In the genomic region with DNA sequence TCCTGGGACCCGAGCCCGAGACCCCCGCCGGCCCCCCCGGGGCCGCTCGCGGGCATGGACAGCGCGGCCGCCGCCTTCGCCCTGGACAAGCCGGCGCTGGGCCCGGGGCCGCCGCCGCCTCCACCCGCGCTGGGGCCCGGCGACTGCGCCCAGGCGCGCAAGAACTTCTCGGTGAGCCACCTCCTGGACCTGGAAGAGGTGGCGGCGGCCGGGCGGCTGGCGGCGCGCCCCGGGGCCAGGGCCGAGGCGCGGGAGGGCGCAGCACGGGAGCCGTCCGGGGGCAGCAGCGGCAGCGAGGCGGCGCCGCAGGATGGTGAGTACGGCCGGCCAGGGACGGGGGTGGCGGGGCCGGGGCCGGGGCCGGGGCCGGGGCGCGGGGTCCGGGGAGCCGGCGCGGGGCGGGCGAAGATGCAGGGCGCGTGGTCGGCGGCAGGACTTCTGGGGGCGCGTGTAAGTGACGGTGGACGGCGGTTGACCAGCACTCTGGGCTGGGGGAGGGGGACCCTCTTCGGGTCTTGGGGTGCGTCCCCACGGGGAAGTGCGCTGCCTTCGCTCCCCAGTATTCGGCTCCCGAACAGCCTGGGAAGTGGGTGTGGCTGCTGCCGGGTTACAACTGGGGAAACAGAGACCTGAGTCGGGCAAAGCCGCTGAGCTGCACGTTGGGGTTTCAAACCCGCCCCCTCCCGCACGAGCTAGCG, we compare ENCODE assay signal across 10 cellular contexts. TPM values are rescaled to one million over a fixed set of nuclear protein-coding genes. Genes with fewer than 3 reads are reported as not detected.
DNase-seq lines count a peak whose midpoint lies in the region; ATAC-seq and TF ChIP-seq lines count a peak whose summit lies in the region.
"Had no signal": no experiment of that assay in that cellular context is flagged by ENCODE, and none has a peak within 500 bp of the region (broad histone marks: within the 10 kb centered on the region; RNA-seq: fewer than 3 reads in every experiment).

No MANE protein-coding gene starts in this region.

- ATAC-seq in naive thymus-derived CD4-positive, alpha-beta T cell = peak; percentile 28
- no peak for ATAC-seq in omental fat pad (ENCODE audit: low FRiP score)

- no peaks in the 10 kb centered on the region for H3K36me3 ChIP-seq in colonic mucosa
- no peaks in the 10 kb centered on the region for H3K36me3 ChIP-seq in naive thymus-derived CD4-positive, alpha-beta T cell (ENCODE audit: control insufficient read depth in 2 of 3, insufficient read depth in 3 of 3, low read length in 3 of 3)

- no peaks in the 10 kb centered on the region for H3K9me3 Mint-ChIP-seq in naive thymus-derived CD4-positive, alpha-beta T cell

- intact Hi-C loops in colonic mucosa (cut with DNase I) = no loop called here
- intact Hi-C loops in naive thymus-derived CD4-positive, alpha-beta T cell (cut with micrococcal nuclease) = loop anchor here in 1 of 2 donors (2.0 kb wide), 1 partner anchor 23 kb away; a partner anchor contains a TSS

- peaks cover 4% of the 10 kb centered on the region for H3K4me1 ChIP-seq in colonic mucosa
- no peaks in the 10 kb centered on the region for H3K4me1 ChIP-seq in naive thymus-derived CD4-positive, alpha-beta T cell (ENCODE audit: control insufficient read depth in 2 of 2, insufficient read depth in 2 of 2, low read length in 2 of 2)

- H3K9me3 ChIP-seq in colonic mucosa = no peaks in the 10 kb centered on the region
- no peaks in the 10 kb centered on the region for H3K9me3 ChIP-seq in naive thymus-derived CD4-positive, alpha-beta T cell (ENCODE audit: control insufficient read depth in 2 of 3, low read length in 3 of 3)

- POLR2A ChIA-PET in naive thymus-derived CD4-positive, alpha-beta T cell (lab: Charles Lee) = no interaction called here

- TF ChIP-seq CTCF in colonic mucosa (IDR thresholded peaks at IDR 0.05) (no peak), omental fat pad (IDR thresholded peaks at IDR 0.05) (no peak)

- H3K27me3 Mint-ChIP-seq in naive thymus-derived CD4-positive, alpha-beta T cell = peaks cover 0 to 31% (median 17%) of the 10 kb centered on the region in 5 donors

- H3K4me3 ChIP-seq in colonic mucosa = peak overlapping the region; percentile 7
- H3K4me3 ChIP-seq in naive thymus-derived CD4-positive, alpha-beta T cell (ENCODE audit: low read length) = no peak overlapping the region

- H3K36me3 Mint-ChIP-seq in naive thymus-derived CD4-positive, alpha-beta T cell = no peaks in the 10 kb centered on the region

- CTCF ChIA-PET in naive thymus-derived CD4-positive, alpha-beta T cell (lab: Charles Lee) = no interaction called here

- peak; percentile 25 for DNase-seq in stimulated activated CD4-positive, alpha-beta T cell treated with anti-CD3 and anti-CD28 coated beads, Interleukin-15, amount 100 ng/mL, for 24 hours
- DNase-seq in stimulated activated CD4-positive, alpha-beta T cell treated with anti-CD3 and anti-CD28 coated beads, Interleukin-4, amount 100 ng/mL, for 1 hour = no peak
- DNase-seq in colonic mucosa = no peak
- no peak for DNase-seq in naive thymus-derived CD4-positive, alpha-beta T cell
- DNase-seq in NCI-H2107 (lab: John Stamatoyannopoulos, UW) = no peak
- no peak for DNase-seq in stimulated activated CD4-positive, alpha-beta T cell treated with anti-CD3 and anti-CD28 coated beads, Interleukin-4, amount 100 ng/mL, for 4 hours
- no peak for DNase-seq in omental fat pad (ENCODE audit: low spot score)
- DNase-seq in NCI-H1694 treated with DMSO at 0.1 percent for 48 hours (lab: John Stamatoyannopoulos, UW) = no peak
- DNase-seq: NCI-H446 had no signal

- peaks cover 0 to 8% (median 4%) of the 10 kb centered on the region in 7 donors for H3K4me1 Mint-ChIP-seq in naive thymus-derived CD4-positive, alpha-beta T cell

- peak overlapping the region in 9 of 10 donors; percentile 43 to 91 (median 67) for H3K4me3 Mint-ChIP-seq in naive thymus-derived CD4-positive, alpha-beta T cell

- H3K27ac ChIP-seq in colonic mucosa = no peak overlapping the region
- no peak overlapping the region for H3K27ac ChIP-seq in naive thymus-derived CD4-positive, alpha-beta T cell (ENCODE audit: low read depth, low read length)

- H3K27me3 ChIP-seq in colonic mucosa = peaks cover 24% of the 10 kb centered on the region
- no peaks in the 10 kb centered on the region for H3K27me3 ChIP-seq in naive thymus-derived CD4-positive, alpha-beta T cell (ENCODE audit: control insufficient read depth in 2 of 2, insufficient read depth in 2 of 2, low read length in 2 of 2)

- H3K27ac Mint-ChIP-seq in naive thymus-derived CD4-positive, alpha-beta T cell = peak overlapping the region in 1 of 9 donors; percentile 55

- H3K9ac ChIP-seq in colonic mucosa (ENCODE audit: low read depth in 2 of 2, low read length in 2 of 2) = no peak overlapping the region

RNA-seq across cellular contexts. Expression of a gene that starts 0.5 kb away (rescaled TPM):
- total RNA-seq in colonic mucosa (under 1 TPM; 0.64 to 0.85 TPM), omental fat pad (1 to 10 TPM; 3.6 to 7.3 (median 4.0) TPM)
- 1 to 10 TPM in 1 of 5 experiments, not detected in 4; 1.1 TPM for total RNA-seq in naive thymus-derived CD4-positive, alpha-beta T cell
- polyA plus RNA-seq in naive thymus-derived CD4-positive, alpha-beta T cell = not detected

RNA-seq across cellular contexts. Expression of a gene that starts 24.0 kb away (rescaled TPM):
- total RNA-seq in colonic mucosa (10 to 100 TPM; 15.8 to 18.5 TPM), omental fat pad (10 to 100 TPM; 14.5 to 35.4 (median 16.3) TPM)
- 10 to 100 TPM; 25.0 to 33.2 (median 28.1) TPM for total RNA-seq in naive thymus-derived CD4-positive, alpha-beta T cell
- polyA plus RNA-seq in naive thymus-derived CD4-positive, alpha-beta T cell = 10 to 100 TPM; 18.5 to 40.9 TPM

RNA-seq across cellular contexts. Expression of a gene that starts 40.0 kb away (rescaled TPM):
- total RNA-seq in colonic mucosa (10 to 100 TPM; 25.3 to 50.2 TPM), omental fat pad (10 to 100 TPM; 15.8 to 37.9 (median 20.3) TPM)
- total RNA-seq in naive thymus-derived CD4-positive, alpha-beta T cell = 10 to 100 TPM; 31.0 to 50.1 (median 34.2) TPM
- 10 to 100 TPM; 49.0 to 58.9 TPM for polyA plus RNA-seq in naive thymus-derived CD4-positive, alpha-beta T cell

RNA-seq across cellular contexts. Expression of a gene that starts 45.1 kb away (rescaled TPM):
- total RNA-seq in colonic mucosa = not detected
- total RNA-seq in naive thymus-derived CD4-positive, alpha-beta T cell = not detected
- polyA plus RNA-seq in naive thymus-derived CD4-positive, alpha-beta T cell = not detected
- not detected for total RNA-seq in omental fat pad
- total RNA-seq: temporal lobe had no signal
